Comparison of ENCODE assay signal across 8 cellular contexts in the genomic region with DNA sequence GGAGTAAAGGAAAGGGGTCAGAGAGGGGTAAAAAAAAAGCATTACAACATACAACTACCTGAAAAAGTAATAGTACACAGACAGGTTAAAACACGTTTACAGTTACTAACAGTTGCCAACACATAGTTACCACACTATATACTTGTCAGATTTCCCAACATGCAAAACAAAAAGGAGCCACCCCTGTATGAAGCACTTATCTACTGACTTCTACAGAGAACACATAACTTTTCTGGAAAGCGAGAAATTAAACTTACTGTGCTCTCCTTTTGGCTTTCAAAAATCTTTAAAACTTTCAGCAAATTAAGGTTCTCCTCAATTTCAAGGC. TPM values are rescaled to one million over a fixed set of nuclear protein-coding genes. Genes with fewer than 3 reads are reported as not detected.
DNase-seq lines count a peak whose midpoint lies in the region; ATAC-seq, FAIRE-seq and TF ChIP-seq lines count a peak whose summit lies in the region.

No MANE protein-coding gene starts in this region.

- intact Hi-C loops in PC-3 (cut with micrococcal nuclease) (no loop called here), endothelial cell of umbilical vein (cut with micrococcal nuclease) (no loop called here)

- CTCF ChIA-PET in PC-3 (lab: Charles Lee): no interaction called here
- CTCF ChIA-PET in endothelial cell of umbilical vein (lab: Charles Lee): no interaction called here

- dilution Hi-C loops in endothelial cell of umbilical vein (cut with MboI; ENCODE audit: extremely low pct_ligation_motif_present, low sequenced_read_pairs): no loop called here

- FAIRE-seq in endothelial cell of umbilical vein (lab: Jason Lieb, UNC): no peak

- H3K4me2 ChIP-seq in PC-3 (ENCODE audit: low read length) (peak overlapping the region; percentile 99), endothelial cell of umbilical vein (ENCODE audit: insufficient read depth, low read length) (peak overlapping the region; percentile 99)

- BruUV-seq in PC-3 (replicated peaks; lab: Mats Ljungman, UMichigan) (no TSS peak), endothelial cell of umbilical vein (replicated peaks; lab: Mats Ljungman, UMichigan) (no TSS peak)

- H3K4me1 ChIP-seq in PC-3 (ENCODE audit: insufficient read depth, low read length) (peaks cover 28% of the 10 kb centered on the region), endothelial cell of umbilical vein (ENCODE audit: control insufficient read depth, extremely low read depth, insufficient read depth, low read length) (peaks cover 13% of the 10 kb centered on the region)

- TF ChIP-seq POLR2A in endothelial cell of umbilical vein (IDR thresholded peaks at IDR 0.05; ENCODE audit: low read depth, low read length): no peak

- ATAC-seq in PC-3 (no peak), HG03135 (IDR thresholded peaks at IDR 0.05; ENCODE audit: unreplicated experiment) (no peak), GM21360 (IDR thresholded peaks at IDR 0.05; ENCODE audit: unreplicated experiment) (no peak)

- H3F3A ChIP-seq in PC-3 (ENCODE audit: low read length, unreplicated experiment): no peaks in the 10 kb centered on the region

- H4K20me1 ChIP-seq in PC-3 (ENCODE audit: low read length): 0 out of 2 replicates have a peak, but pooled peaks cover 26% of the 10 kb centered on the region
- peaks cover 4% of the 10 kb centered on the region for H4K20me1 ChIP-seq in endothelial cell of umbilical vein (replicated peaks; ENCODE audit: control insufficient read depth, extremely low read depth, insufficient read depth, low read length)

- H3K9me1 ChIP-seq in endothelial cell of umbilical vein (replicated peaks; ENCODE audit: control insufficient read depth, extremely low read depth, insufficient read depth, low read length): no peaks in the 10 kb centered on the region

- no peaks in the 10 kb centered on the region for H3K9me2 ChIP-seq in PC-3 (replicated peaks; ENCODE audit: low read length)

- DNase-seq in GM12865 (ENCODE audit: low read depth): peak; percentile 25
- peak; percentile 11 for DNase-seq in PC-3
- DNase-seq in endothelial cell of umbilical vein (ENCODE audit: low read depth, low spot score): no peak
- no peak for DNase-seq in retinal pigment epithelial cell (ENCODE audit: low read depth)
- DNase-seq in NK-92 (lab: John Stamatoyannopoulos, UW; ENCODE audit: unreplicated experiment): no peak
- DNase-seq in stimulated activated naive CD4-positive, alpha-beta T cell treated with Interleukin-2 at 50 U/mL for 16 hours (lab: John Stamatoyannopoulos, UW): no peak

- H3K9me3 ChIP-seq in PC-3 (ENCODE audit: low read length) (no peaks in the 10 kb centered on the region), endothelial cell of umbilical vein (replicated peaks; ENCODE audit: control insufficient read depth, insufficient read depth, low read length) (no peaks in the 10 kb centered on the region)

- H3K27ac ChIP-seq in PC-3 (ENCODE audit: low read length) (no peak overlapping the region), endothelial cell of umbilical vein (ENCODE audit: insufficient read depth, low read depth, low read length) (no peak overlapping the region)

- H2AFZ ChIP-seq in PC-3 (ENCODE audit: low read length): no peak overlapping the region
- no peak overlapping the region for H2AFZ ChIP-seq in endothelial cell of umbilical vein (ENCODE audit: low read depth, low read length)

- H3K36me3 ChIP-seq in PC-3 (ENCODE audit: low read depth, low read length) (no peaks in the 10 kb centered on the region), endothelial cell of umbilical vein (ENCODE audit: control insufficient read depth in 2 of 2, extremely low read depth in 1 of 2, insufficient read depth in 2 of 2, low read length in 2 of 2) (no peaks in the 10 kb centered on the region)

- H3K4me3 ChIP-seq in GM12865 (ENCODE audit: low read depth, low read length): peak overlapping the region; percentile 95
- H3K4me3 ChIP-seq in PC-3 (ENCODE audit: low read length): peak overlapping the region; percentile 97
- H3K4me3 ChIP-seq in endothelial cell of umbilical vein (replicated peaks in 1 of 3; ENCODE audit: insufficient read depth in 1 of 3, low read depth in 1 of 3, low read length in 3 of 3): peak overlapping the region in 1 of 3 experiments; percentile 99
- peak overlapping the region; percentile 93 for H3K4me3 ChIP-seq in retinal pigment epithelial cell (ENCODE audit: low read length)

- no peaks in the 10 kb centered on the region for H3K27me3 ChIP-seq in PC-3 (ENCODE audit: low read length)
- peaks cover 6 to 7% of the 10 kb centered on the region in 2 experiments for H3K27me3 ChIP-seq in endothelial cell of umbilical vein (ENCODE audit: control insufficient read depth in 2 of 2, insufficient read depth in 2 of 2, low read length in 2 of 2)

- H3K9ac ChIP-seq in PC-3 (ENCODE audit: low read length) (peak overlapping the region; percentile 81), endothelial cell of umbilical vein (replicated peaks; ENCODE audit: extremely low read depth, insufficient read depth, low read length) (no peak overlapping the region)

- H3K79me2 ChIP-seq in PC-3 (ENCODE audit: low read length) (peaks cover 62% of the 10 kb centered on the region), endothelial cell of umbilical vein (ENCODE audit: control insufficient read depth, insufficient read depth, low read length) (peaks cover 66% of the 10 kb centered on the region)

- POLR2A ChIA-PET in PC-3 (lab: Charles Lee; ENCODE audit: unreplicated experiment) (no interaction called here), endothelial cell of umbilical vein (lab: Charles Lee) (no interaction called here)

- no peak for TF ChIP-seq CTCF in GM12865 (IDR thresholded peaks at IDR 0.05; ENCODE audit: insufficient read depth, low read depth, low read length, missing control alignments)
- no peak for TF ChIP-seq CTCF in PC-3 (conservative IDR thresholded peaks at IDR 0.05; ENCODE audit: low read depth, low read length)
- no peak for TF ChIP-seq CTCF in endothelial cell of umbilical vein (IDR thresholded peaks at IDR 0.05; ENCODE audit: extremely low read depth in 1 of 2, insufficient read depth in 1 of 2, low read depth in 1 of 2, low read length in 2 of 2)
- no peak for TF ChIP-seq CTCF in retinal pigment epithelial cell (conservative IDR thresholded peaks at IDR 0.05; ENCODE audit: low read depth, low read length)

TF ChIP-seq in endothelial cell of umbilical vein, 7 proteins besides CTCF, POLR2A, EP300 and RAD21:
- TF ChIP-seq, protein P1, sequence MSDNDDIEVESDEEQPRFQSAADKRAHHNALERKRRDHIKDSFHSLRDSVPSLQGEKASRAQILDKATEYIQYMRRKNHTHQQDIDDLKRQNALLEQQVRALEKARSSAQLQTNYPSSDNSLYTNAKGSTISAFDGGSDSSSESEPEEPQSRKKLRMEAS (IDR thresholded peaks at IDR 0.05; ENCODE audit: insufficient read depth, insufficient read length): no peak
- TF ChIP-seq POLR2AphosphoS5 (IDR thresholded peaks at IDR 0.05; ENCODE audit: insufficient read depth, low read depth, low read length) (no peak), FOS (IDR thresholded peaks at IDR 0.05; ENCODE audit: borderline replicate concordance, insufficient read depth, low read length) (no peak), MYC (IDR thresholded peaks at IDR 0.05; ENCODE audit: low read depth, low read length) (no peak), EZH2 (IDR thresholded peaks at IDR 0.05; ENCODE audit: borderline replicate concordance, low read depth, low read length, severe bottlenecking) (no peak), JUN (IDR thresholded peaks at IDR 0.05; ENCODE audit: borderline replicate concordance, insufficient read depth, insufficient read length, low read depth) (no peak), GATA2 (IDR thresholded peaks at IDR 0.05; ENCODE audit: insufficient read depth, insufficient read length, low read depth, low read length) (no peak)

RNA-seq across cellular contexts. Expression of a gene that starts 2.1 kb away (rescaled TPM):
- total RNA-seq in PC-3 (2014; rRNA removed): 20.7 and 25.2 TPM in 2 replicates
- total RNA-seq in endothelial cell of umbilical vein: 53.6 and 58.8 TPM in 2 replicates
- polyA plus RNA-seq in endothelial cell of umbilical vein: 59.1 and 63.0 TPM in 2 replicates
- 44.1 and 49.7 TPM in 2 replicates for polyA plus RNA-seq in endothelial cell of umbilical vein (2011; cell fraction: cytosol; rRNA removed)
- 46.8 and 56.6 TPM in 2 replicates for polyA plus RNA-seq in endothelial cell of umbilical vein (2011; cell fraction: nucleus; rRNA removed)
- polyA plus RNA-seq in endothelial cell of umbilical vein (2012): 47.4 and 57.6 TPM in 2 replicates
- 37.2 and 48.9 TPM in 2 replicates for polyA minus RNA-seq in endothelial cell of umbilical vein
- polyA minus RNA-seq in endothelial cell of umbilical vein (2011; cell fraction: cytosol; rRNA and poly(A)+ RNA removed): 9.2 TPM
- polyA minus RNA-seq in endothelial cell of umbilical vein (2011; cell fraction: nucleus; rRNA and poly(A)+ RNA removed): 43.8 and 62.8 TPM in 2 replicates

Comparison
In these comparisons a context has a peak if more than half of its experiments do, and no peak if none do; other contexts are left out.
1. DNase-seq: peak in GM12865 (single experiment) and PC-3 (single experiment); none in endothelial cell of umbilical vein (single experiment), retinal pigment epithelial cell (single experiment), NK-92 (single experiment) and stimulated activated naive CD4-positive, alpha-beta T cell treated with Interleukin-2 at 50 U/mL for 16 hours (single experiment).